Comparison of ENCODE assay signal across 1 cellular context in the genomic region with DNA sequence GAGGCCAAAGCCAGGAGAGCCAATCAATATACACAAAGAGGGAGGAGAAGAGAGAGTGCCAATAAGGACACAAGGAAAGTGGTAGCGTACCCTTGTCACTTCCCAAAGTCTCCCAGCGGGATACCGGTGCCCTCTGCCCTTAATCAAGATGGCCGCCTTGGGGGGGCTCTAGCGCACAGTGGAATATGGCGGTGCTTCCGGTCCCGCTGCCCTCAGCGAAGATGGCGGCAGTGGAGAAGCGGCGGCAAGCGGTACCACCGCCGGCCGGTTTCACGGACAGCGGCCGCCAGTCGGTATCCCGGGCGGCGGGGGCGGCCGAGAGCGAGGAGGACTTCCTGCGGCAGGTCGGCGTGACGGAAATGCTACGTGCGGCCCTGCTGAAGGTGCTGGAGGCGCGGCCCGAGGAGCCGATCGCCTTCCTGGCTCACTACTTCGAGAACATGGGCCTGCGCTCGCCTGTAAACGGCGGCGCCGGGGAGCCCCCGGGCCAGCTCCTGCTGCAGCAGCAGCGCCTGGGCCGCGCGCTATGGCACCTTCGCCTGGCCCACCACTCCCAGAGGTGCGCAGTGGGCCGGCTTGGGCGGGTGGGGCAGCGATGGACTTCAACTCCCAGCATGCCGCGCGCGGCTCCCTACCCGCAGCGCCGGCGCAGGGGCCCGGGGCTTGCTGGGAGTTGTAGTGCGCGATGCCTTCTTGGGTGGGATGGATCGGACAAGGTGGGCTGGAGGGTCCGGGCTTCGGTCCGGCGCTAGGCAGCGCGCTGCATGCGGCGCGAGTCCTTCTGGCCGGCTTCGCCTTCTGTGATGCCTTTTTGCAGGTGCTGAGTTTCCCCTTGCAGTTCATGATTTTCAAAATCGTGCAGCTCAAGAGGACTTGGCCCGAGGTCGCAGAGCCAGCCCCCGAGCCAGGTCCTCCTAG.
A peak's percentile ranks its signal among the peaks of the same experiment; 100 is the strongest.
TF ChIP-seq lines count a peak whose summit lies in the region.

A gene with protein sequence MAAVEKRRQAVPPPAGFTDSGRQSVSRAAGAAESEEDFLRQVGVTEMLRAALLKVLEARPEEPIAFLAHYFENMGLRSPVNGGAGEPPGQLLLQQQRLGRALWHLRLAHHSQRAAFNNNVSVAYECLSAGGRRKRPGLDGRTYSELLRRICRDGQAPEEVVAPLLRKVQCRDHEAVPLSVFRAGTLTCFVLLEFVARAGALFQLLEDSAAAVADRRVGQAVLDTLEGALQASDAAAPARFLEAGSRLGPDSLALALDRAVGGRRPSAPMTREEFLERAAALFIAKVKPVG (plus strand): TSS at position 212 of the 918 bp plus-strand sequence. CDS start 10 bp downstream, at position 222.

TF ChIP-seq in HepG2, 621 proteins besides CTCF, POLR2A, EP300 and RAD21 (continued from another document and continues in another):
- TF ChIP-seq, protein P1, sequence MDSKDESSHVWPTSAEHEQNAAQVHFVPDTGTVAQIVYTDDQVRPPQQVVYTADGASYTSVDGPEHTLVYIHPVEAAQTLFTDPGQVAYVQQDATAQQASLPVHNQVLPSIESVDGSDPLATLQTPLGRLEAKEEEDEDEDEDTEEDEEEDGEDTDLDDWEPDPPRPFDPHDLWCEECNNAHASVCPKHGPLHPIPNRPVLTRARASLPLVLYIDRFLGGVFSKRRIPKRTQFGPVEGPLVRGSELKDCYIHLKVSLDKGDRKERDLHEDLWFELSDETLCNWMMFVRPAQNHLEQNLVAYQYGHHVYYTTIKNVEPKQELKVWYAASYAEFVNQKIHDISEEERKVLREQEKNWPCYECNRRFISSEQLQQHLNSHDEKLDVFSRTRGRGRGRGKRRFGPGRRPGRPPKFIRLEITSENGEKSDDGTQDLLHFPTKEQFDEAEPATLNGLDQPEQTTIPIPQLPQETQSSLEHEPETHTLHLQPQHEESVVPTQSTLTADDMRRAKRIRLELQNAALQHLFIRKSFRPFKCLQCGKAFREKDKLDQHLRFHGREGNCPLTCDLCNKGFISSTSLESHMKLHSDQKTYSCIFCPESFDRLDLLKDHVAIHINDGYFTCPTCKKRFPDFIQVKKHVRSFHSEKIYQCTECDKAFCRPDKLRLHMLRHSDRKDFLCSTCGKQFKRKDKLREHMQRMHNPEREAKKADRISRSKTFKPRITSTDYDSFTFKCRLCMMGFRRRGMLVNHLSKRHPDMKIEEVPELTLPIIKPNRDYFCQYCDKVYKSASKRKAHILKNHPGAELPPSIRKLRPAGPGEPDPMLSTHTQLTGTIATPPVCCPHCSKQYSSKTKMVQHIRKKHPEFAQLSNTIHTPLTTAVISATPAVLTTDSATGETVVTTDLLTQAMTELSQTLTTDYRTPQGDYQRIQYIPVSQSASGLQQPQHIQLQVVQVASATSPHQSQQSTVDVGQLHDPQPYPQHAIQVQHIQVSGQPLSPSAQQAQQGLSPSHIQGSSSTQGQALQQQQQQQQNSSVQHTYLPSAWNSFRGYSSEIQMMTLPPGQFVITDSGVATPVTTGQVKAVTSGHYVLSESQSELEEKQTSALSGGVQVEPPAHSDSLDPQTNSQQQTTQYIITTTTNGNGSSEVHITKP (CRISPR knock-in tag; IDR thresholded peaks at IDR 0.05; ENCODE audit: low read depth), result peak; percentile 23; the same call in 1 of the 2 replicates
- TF ChIP-seq SP5 (CRISPR knock-in tag; IDR thresholded peaks at IDR 0.05; ENCODE audit: borderline replicate concordance, low read depth), result peak; percentile 18; the same call in 1 of the 2 replicates
- no peak for TF ChIP-seq ZNF556 (CRISPR knock-in tag; IDR thresholded peaks at IDR 0.05; ENCODE audit: borderline replicate concordance)
- TF ChIP-seq HMG20A (CRISPR knock-in tag; IDR thresholded peaks at IDR 0.05; ENCODE audit: borderline replicate concordance), result no peak
- TF ChIP-seq ZNF343 (CRISPR knock-in tag; IDR thresholded peaks at IDR 0.05), result no peak
- TF ChIP-seq, protein P2, sequence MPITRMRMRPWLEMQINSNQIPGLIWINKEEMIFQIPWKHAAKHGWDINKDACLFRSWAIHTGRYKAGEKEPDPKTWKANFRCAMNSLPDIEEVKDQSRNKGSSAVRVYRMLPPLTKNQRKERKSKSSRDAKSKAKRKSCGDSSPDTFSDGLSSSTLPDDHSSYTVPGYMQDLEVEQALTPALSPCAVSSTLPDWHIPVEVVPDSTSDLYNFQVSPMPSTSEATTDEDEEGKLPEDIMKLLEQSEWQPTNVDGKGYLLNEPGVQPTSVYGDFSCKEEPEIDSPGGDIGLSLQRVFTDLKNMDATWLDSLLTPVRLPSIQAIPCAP (CRISPR knock-in tag; IDR thresholded peaks at IDR 0.05; ENCODE audit: low read depth), result no peak
- TF ChIP-seq KLF11 (CRISPR knock-in tag; IDR thresholded peaks at IDR 0.05), result no peak
- no peak for TF ChIP-seq REPIN1 (CRISPR knock-in tag; IDR thresholded peaks at IDR 0.05; ENCODE audit: borderline replicate concordance, low read depth)
- TF ChIP-seq RFX3 (CRISPR knock-in tag; IDR thresholded peaks at IDR 0.05), result no peak
- TF ChIP-seq, protein P3, sequence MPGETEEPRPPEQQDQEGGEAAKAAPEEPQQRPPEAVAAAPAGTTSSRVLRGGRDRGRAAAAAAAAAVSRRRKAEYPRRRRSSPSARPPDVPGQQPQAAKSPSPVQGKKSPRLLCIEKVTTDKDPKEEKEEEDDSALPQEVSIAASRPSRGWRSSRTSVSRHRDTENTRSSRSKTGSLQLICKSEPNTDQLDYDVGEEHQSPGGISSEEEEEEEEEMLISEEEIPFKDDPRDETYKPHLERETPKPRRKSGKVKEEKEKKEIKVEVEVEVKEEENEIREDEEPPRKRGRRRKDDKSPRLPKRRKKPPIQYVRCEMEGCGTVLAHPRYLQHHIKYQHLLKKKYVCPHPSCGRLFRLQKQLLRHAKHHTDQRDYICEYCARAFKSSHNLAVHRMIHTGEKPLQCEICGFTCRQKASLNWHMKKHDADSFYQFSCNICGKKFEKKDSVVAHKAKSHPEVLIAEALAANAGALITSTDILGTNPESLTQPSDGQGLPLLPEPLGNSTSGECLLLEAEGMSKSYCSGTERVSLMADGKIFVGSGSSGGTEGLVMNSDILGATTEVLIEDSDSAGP (CRISPR knock-in tag; IDR thresholded peaks at IDR 0.05; ENCODE audit: borderline replicate concordance), result peak; percentile 73
- TF ChIP-seq ZNF703 (CRISPR knock-in tag; IDR thresholded peaks at IDR 0.05; ENCODE audit: borderline replicate concordance), result 0 out of 2 replicates have a peak, but pooled peaks have one; percentile 43
- no peak for TF ChIP-seq SSRP1 (CRISPR knock-in tag; IDR thresholded peaks at IDR 0.05)
- no peak; the same call in 1 of the 2 replicates for TF ChIP-seq ZSCAN9 (CRISPR knock-in tag; IDR thresholded peaks at IDR 0.05; ENCODE audit: borderline replicate concordance)
- TF ChIP-seq ZNF816 (CRISPR knock-in tag; IDR thresholded peaks at IDR 0.05; ENCODE audit: borderline replicate concordance), result peak; percentile 52; the same call in 1 of the 2 replicates
- no peak for TF ChIP-seq FLYWCH1 (CRISPR knock-in tag; IDR thresholded peaks at IDR 0.05)
- no peak for TF ChIP-seq ZNF891 (CRISPR knock-in tag; IDR thresholded peaks at IDR 0.05)
- no peak for TF ChIP-seq SRSF1 (optimal IDR thresholded peaks at IDR 0.05; ENCODE audit: low read depth, low read length)
- TF ChIP-seq ZNF224 (CRISPR knock-in tag; IDR thresholded peaks at IDR 0.05), result no peak
- no peak for TF ChIP-seq HNRNPK (IDR thresholded peaks at IDR 0.05; ENCODE audit: low read depth, low read length, poor library complexity, severe bottlenecking)
- TF ChIP-seq ZNF431 (CRISPR knock-in tag; IDR thresholded peaks at IDR 0.05; ENCODE audit: borderline replicate concordance, low read depth), result 0 out of 2 replicates have a peak, but pooled peaks have one; percentile 52
- no peak for TF ChIP-seq SIX4 (CRISPR knock-in tag; IDR thresholded peaks at IDR 0.05)
- TF ChIP-seq, protein P4, sequence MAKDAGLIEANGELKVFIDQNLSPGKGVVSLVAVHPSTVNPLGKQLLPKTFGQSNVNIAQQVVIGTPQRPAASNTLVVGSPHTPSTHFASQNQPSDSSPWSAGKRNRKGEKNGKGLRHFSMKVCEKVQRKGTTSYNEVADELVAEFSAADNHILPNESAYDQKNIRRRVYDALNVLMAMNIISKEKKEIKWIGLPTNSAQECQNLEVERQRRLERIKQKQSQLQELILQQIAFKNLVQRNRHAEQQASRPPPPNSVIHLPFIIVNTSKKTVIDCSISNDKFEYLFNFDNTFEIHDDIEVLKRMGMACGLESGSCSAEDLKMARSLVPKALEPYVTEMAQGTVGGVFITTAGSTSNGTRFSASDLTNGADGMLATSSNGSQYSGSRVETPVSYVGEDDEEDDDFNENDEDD (CRISPR knock-in tag; IDR thresholded peaks at IDR 0.05; ENCODE audit: borderline replicate concordance), result 0 out of 2 replicates have a peak, but pooled peaks have one; percentile 25
- peak; percentile 7; the same call in 1 of the 2 replicates for TF ChIP-seq HES4 (CRISPR knock-in tag; IDR thresholded peaks at IDR 0.05; ENCODE audit: borderline replicate concordance)
- TF ChIP-seq NR2F1 (CRISPR knock-in tag; IDR thresholded peaks at IDR 0.05), result no peak
- TF ChIP-seq ZNF713 (CRISPR knock-in tag; IDR thresholded peaks at IDR 0.05), result 0 out of 2 replicates have a peak, but pooled peaks have one; percentile 80
- TF ChIP-seq, protein P5, sequence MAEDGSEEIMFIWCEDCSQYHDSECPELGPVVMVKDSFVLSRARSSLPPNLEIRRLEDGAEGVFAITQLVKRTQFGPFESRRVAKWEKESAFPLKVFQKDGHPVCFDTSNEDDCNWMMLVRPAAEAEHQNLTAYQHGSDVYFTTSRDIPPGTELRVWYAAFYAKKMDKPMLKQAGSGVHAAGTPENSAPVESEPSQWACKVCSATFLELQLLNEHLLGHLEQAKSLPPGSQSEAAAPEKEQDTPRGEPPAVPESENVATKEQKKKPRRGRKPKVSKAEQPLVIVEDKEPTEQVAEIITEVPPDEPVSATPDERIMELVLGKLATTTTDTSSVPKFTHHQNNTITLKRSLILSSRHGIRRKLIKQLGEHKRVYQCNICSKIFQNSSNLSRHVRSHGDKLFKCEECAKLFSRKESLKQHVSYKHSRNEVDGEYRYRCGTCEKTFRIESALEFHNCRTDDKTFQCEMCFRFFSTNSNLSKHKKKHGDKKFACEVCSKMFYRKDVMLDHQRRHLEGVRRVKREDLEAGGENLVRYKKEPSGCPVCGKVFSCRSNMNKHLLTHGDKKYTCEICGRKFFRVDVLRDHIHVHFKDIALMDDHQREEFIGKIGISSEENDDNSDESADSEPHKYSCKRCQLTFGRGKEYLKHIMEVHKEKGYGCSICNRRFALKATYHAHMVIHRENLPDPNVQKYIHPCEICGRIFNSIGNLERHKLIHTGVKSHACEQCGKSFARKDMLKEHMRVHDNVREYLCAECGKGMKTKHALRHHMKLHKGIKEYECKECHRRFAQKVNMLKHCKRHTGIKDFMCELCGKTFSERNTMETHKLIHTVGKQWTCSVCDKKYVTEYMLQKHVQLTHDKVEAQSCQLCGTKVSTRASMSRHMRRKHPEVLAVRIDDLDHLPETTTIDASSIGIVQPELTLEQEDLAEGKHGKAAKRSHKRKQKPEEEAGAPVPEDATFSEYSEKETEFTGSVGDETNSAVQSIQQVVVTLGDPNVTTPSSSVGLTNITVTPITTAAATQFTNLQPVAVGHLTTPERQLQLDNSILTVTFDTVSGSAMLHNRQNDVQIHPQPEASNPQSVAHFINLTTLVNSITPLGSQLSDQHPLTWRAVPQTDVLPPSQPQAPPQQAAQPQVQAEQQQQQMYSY (CRISPR knock-in tag; IDR thresholded peaks at IDR 0.05), result no peak
- no peak for TF ChIP-seq KLF16 (CRISPR knock-in tag; IDR thresholded peaks at IDR 0.05)
- peak; percentile 59; the same call in 1 of the 2 replicates for TF ChIP-seq ARNTL (CRISPR knock-in tag; IDR thresholded peaks at IDR 0.05)
- TF ChIP-seq PHF5A (CRISPR knock-in tag; IDR thresholded peaks at IDR 0.05; ENCODE audit: low read depth, unreplicated experiment), result no peak
- TF ChIP-seq, protein P6, sequence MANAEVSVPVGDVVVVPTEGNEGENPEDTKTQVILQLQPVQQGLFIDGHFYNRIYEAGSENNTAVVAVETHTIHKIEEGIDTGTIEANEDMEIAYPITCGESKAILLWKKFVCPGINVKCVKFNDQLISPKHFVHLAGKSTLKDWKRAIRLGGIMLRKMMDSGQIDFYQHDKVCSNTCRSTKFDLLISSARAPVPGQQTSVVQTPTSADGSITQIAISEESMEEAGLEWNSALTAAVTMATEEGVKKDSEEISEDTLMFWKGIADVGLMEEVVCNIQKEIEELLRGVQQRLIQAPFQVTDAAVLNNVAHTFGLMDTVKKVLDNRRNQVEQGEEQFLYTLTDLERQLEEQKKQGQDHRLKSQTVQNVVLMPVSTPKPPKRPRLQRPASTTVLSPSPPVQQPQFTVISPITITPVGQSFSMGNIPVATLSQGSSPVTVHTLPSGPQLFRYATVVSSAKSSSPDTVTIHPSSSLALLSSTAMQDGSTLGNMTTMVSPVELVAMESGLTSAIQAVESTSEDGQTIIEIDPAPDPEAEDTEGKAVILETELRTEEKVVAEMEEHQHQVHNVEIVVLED (CRISPR knock-in tag; IDR thresholded peaks at IDR 0.05; ENCODE audit: borderline replicate concordance), result peak; percentile 73; the same call in 1 of the 2 replicates
- peak; percentile 77 for TF ChIP-seq ZSCAN21 (CRISPR knock-in tag; IDR thresholded peaks at IDR 0.05; ENCODE audit: borderline replicate concordance)
- no peak for TF ChIP-seq SOX5 (CRISPR knock-in tag; IDR thresholded peaks at IDR 0.05; ENCODE audit: borderline replicate concordance)
- TF ChIP-seq KDM3A (CRISPR knock-in tag; IDR thresholded peaks at IDR 0.05; ENCODE audit: low read depth), result no peak
- TF ChIP-seq, protein P7, sequence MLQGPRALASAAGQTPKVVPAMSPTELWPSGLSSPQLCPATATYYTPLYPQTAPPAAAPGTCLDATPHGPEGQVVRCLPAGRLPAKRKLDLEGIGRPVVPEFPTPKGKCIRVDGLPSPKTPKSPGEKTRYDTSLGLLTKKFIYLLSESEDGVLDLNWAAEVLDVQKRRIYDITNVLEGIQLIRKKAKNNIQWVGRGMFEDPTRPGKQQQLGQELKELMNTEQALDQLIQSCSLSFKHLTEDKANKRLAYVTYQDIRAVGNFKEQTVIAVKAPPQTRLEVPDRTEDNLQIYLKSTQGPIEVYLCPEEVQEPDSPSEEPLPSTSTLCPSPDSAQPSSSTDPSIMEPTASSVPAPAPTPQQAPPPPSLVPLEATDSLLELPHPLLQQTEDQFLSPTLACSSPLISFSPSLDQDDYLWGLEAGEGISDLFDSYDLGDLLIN (CRISPR knock-in tag; IDR thresholded peaks at IDR 0.05; ENCODE audit: borderline replicate concordance), result peak; percentile 35; the same call in 1 of the 2 replicates
- no peak for TF ChIP-seq ZSCAN25 (CRISPR knock-in tag; IDR thresholded peaks at IDR 0.05)
- no peak for TF ChIP-seq NCOA5 (CRISPR knock-in tag; IDR thresholded peaks at IDR 0.05)
- TF ChIP-seq MBD4 (IDR thresholded peaks at IDR 0.05; ENCODE audit: borderline replicate concordance, low read length), result no peak
- peak; percentile 68; the same call in 1 of the 2 replicates for TF ChIP-seq SP4 (CRISPR knock-in tag; IDR thresholded peaks at IDR 0.05)
- TF ChIP-seq PITX1 (CRISPR knock-in tag; IDR thresholded peaks at IDR 0.05), result 0 out of 2 replicates have a peak, but pooled peaks have one; percentile 33
- no peak for TF ChIP-seq HMG20B (CRISPR knock-in tag; conservative IDR thresholded peaks at IDR 0.05)
- no peak for TF ChIP-seq RORA (CRISPR knock-in tag; IDR thresholded peaks at IDR 0.05)
- TF ChIP-seq, protein P8, sequence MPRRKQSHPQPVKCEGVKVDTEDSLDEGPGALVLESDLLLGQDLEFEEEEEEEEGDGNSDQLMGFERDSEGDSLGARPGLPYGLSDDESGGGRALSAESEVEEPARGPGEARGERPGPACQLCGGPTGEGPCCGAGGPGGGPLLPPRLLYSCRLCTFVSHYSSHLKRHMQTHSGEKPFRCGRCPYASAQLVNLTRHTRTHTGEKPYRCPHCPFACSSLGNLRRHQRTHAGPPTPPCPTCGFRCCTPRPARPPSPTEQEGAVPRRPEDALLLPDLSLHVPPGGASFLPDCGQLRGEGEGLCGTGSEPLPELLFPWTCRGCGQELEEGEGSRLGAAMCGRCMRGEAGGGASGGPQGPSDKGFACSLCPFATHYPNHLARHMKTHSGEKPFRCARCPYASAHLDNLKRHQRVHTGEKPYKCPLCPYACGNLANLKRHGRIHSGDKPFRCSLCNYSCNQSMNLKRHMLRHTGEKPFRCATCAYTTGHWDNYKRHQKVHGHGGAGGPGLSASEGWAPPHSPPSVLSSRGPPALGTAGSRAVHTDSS (CRISPR knock-in tag; conservative IDR thresholded peaks at IDR 0.05), result no peak
